In the genomic region with DNA sequence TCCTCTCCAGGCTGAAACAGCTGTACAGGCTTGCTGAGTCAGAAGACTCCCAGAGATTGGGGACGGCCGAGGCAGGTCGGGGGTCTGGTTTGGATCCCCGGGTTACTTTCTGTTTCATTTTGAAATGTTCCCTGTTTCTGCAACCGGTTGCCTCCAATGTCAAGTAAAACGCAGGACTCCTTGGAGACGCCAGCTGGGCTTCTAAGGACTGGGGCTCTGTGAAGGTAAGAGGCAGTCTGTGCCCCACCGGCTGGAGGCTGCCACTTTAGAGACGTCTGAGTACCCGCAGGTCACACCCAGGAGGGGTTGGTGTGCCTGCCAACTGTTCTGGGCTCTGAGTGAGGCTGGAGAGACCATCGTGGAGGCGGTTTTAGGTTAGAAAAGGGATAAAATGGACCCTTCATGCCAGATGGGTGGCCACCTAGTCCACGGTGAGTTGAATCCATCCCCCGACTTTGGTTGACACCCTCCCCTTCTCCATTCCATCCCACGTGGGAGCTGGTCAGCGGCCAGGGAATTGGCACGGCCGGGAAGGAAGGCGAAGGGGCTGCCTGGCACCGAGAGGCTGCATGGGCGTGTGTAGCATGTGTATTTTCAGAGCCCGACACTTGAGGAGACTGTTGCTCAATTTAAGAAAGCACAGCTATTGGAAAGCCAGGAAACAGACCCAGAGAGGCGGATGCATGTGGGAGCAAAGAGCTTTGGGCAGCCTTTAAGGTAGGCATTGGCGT, we compare ENCODE assay signal across 8 cellular contexts.
A peak's percentile ranks its signal among the peaks of the same experiment; 100 is the strongest.
DNase-seq lines count a peak whose midpoint lies in the region; ATAC-seq and TF ChIP-seq lines count a peak whose summit lies in the region.

No MANE protein-coding gene starts in this region.

- no peaks in the 10 kb centered on the region for H3K27me3 ChIP-seq in endocrine pancreas (ENCODE audit: control insufficient read depth, insufficient read depth, low read length)

- peak overlapping the region; percentile 70 for H3K4me3 Mint-ChIP-seq in Calu3 (ENCODE audit: low read depth, unreplicated experiment)
- peak overlapping the region; percentile 80 for H3K4me3 Mint-ChIP-seq in activated CD4-positive, alpha-beta memory T cell treated with anti-CD3 and anti-CD28 coated beads, Interleukin-2, amount 10 ng/mL, durations not matched to agents 7 days and 5 days
- H3K4me3 Mint-ChIP-seq in stimulated activated memory B cell treated with anti-CD40 and anti-IgM and Interleukin-4, amounts not matched to agents 10 μg/mL and 1 μg/mL and 100 μg/mL, for 72 hours, result peak overlapping the region; percentile 83

- no peak for TF ChIP-seq POLR2A in lower leg skin (IDR thresholded peaks at IDR 0.05)

- CTCF ChIA-PET in Calu3 (lab: Charles Lee), result interaction anchor here (0.5 to 0.6 kb wide), 3 partner anchors 13 to 204 kb away, joined by 3 to 4 read pairs (median 4); no protein-coding TSS in a partner anchor
- CTCF ChIA-PET in activated CD4-positive, alpha-beta memory T cell treated with anti-CD3 and anti-CD28 coated beads, Interleukin-2, amount 10 ng/mL, durations not matched to agents 7 days and 5 days (lab: Charles Lee), result interaction anchor here (0.9 to 1.3 kb wide), 2 partner anchors 18 to 617 kb away, joined by 3 read pairs; partner anchors contain the start of gene SIRT5

- H3K9ac ChIP-seq in endocrine pancreas (ENCODE audit: control insufficient read depth, insufficient read depth, low read length), result peak overlapping the region; percentile 80

- H3K36me3 ChIP-seq in endocrine pancreas (ENCODE audit: control insufficient read depth, insufficient read depth, low read length), result no peaks in the 10 kb centered on the region

- DNase-seq in Calu3 (peak; percentile 3), Kasumi-1 (lab: John Stamatoyannopoulos, UW) (peak; percentile 74 to 78), lower leg skin (ENCODE audit: low spot score in 2 of 2) (peak; percentile 37 to 88)
- peak; percentile 23 for DNase-seq in activated CD4-positive, alpha-beta memory T cell treated with anti-CD3 and anti-CD28 coated beads, Interleukin-2, amount 10 ng/mL, durations not matched to agents 7 days and 5 days

- peaks cover 57% of the 10 kb centered on the region for H3K27me3 Mint-ChIP-seq in Calu3 (ENCODE audit: unreplicated experiment)
- peaks cover 38% of the 10 kb centered on the region for H3K27me3 Mint-ChIP-seq in activated CD4-positive, alpha-beta memory T cell treated with anti-CD3 and anti-CD28 coated beads, Interleukin-2, amount 10 ng/mL, durations not matched to agents 7 days and 5 days
- peaks cover 46% of the 10 kb centered on the region for H3K27me3 Mint-ChIP-seq in stimulated activated memory B cell treated with anti-CD40 and anti-IgM and Interleukin-4, amounts not matched to agents 10 μg/mL and 1 μg/mL and 100 μg/mL, for 72 hours

- intact Hi-C loops in Calu3 (cut with micrococcal nuclease; ENCODE audit: unreplicated experiment), result no loop called here
- intact Hi-C loops in lower leg skin (cut with DNase I; ENCODE audit: low total_unique reads), result no loop called here

- H3K4me3 ChIP-seq in endocrine pancreas (ENCODE audit: control insufficient read depth, insufficient read depth, low read length), result peak overlapping the region; percentile 74
- H3K4me3 ChIP-seq in lower leg skin (ENCODE audit: low read depth, poor library complexity, severe bottlenecking), result peak overlapping the region; percentile 31

- ATAC-seq in stimulated activated memory B cell treated with anti-CD40 and anti-IgM and Interleukin-4, amounts not matched to agents 10 μg/mL and 1 μg/mL and 100 μg/mL, for 72 hours, result peak; percentile 72
- ATAC-seq in HG03378 (IDR thresholded peaks at IDR 0.05; ENCODE audit: unreplicated experiment) (no peak), GM18909 (IDR thresholded peaks at IDR 0.05; ENCODE audit: poor library complexity, unreplicated experiment) (no peak)

- no peaks in the 10 kb centered on the region for H3K9me3 ChIP-seq in endocrine pancreas (ENCODE audit: control insufficient read depth, low read length)

- peaks cover 13% of the 10 kb centered on the region for H3K4me1 Mint-ChIP-seq in Calu3 (ENCODE audit: low read depth, unreplicated experiment)
- peaks cover 25% of the 10 kb centered on the region for H3K4me1 Mint-ChIP-seq in activated CD4-positive, alpha-beta memory T cell treated with anti-CD3 and anti-CD28 coated beads, Interleukin-2, amount 10 ng/mL, durations not matched to agents 7 days and 5 days
- peaks cover 13% of the 10 kb centered on the region for H3K4me1 Mint-ChIP-seq in stimulated activated memory B cell treated with anti-CD40 and anti-IgM and Interleukin-4, amounts not matched to agents 10 μg/mL and 1 μg/mL and 100 μg/mL, for 72 hours

- 2% methylated on average over 24 of the region's 24 CpGs for WGBS in lower leg skin, 2 donors

- peak overlapping the region; percentile 39 for H3K27ac Mint-ChIP-seq in Calu3 (ENCODE audit: unreplicated experiment)
- H3K27ac Mint-ChIP-seq in activated CD4-positive, alpha-beta memory T cell treated with anti-CD3 and anti-CD28 coated beads, Interleukin-2, amount 10 ng/mL, durations not matched to agents 7 days and 5 days, result no peak overlapping the region
- peak overlapping the region; percentile 52 for H3K27ac Mint-ChIP-seq in stimulated activated memory B cell treated with anti-CD40 and anti-IgM and Interleukin-4, amounts not matched to agents 10 μg/mL and 1 μg/mL and 100 μg/mL, for 72 hours

- BruUV-seq in Calu3 (replicated peaks; lab: Mats Ljungman, UMichigan), result no TSS peak

- no peaks in the 10 kb centered on the region for H3K9me3 Mint-ChIP-seq in Calu3 (ENCODE audit: low read depth, unreplicated experiment)
- H3K9me3 Mint-ChIP-seq in activated CD4-positive, alpha-beta memory T cell treated with anti-CD3 and anti-CD28 coated beads, Interleukin-2, amount 10 ng/mL, durations not matched to agents 7 days and 5 days, result no peaks in the 10 kb centered on the region
- H3K9me3 Mint-ChIP-seq in stimulated activated memory B cell treated with anti-CD40 and anti-IgM and Interleukin-4, amounts not matched to agents 10 μg/mL and 1 μg/mL and 100 μg/mL, for 72 hours, result no peaks in the 10 kb centered on the region

- POLR2A ChIA-PET in activated CD4-positive, alpha-beta memory T cell treated with anti-CD3 and anti-CD28 coated beads, Interleukin-2, amount 10 ng/mL, durations not matched to agents 7 days and 5 days (lab: Charles Lee), result interaction anchor here (1.0 kb wide), 1 partner anchor 371 kb away, joined by 3 read pairs; the partner anchor contains the start of gene TBC1D7

- H3K4me1 ChIP-seq in endocrine pancreas (ENCODE audit: control insufficient read depth, insufficient read depth, low read length), result no peaks in the 10 kb centered on the region

- H3K36me3 Mint-ChIP-seq in Calu3 (ENCODE audit: insufficient read depth, unreplicated experiment), result peaks cover 8% of the 10 kb centered on the region
- H3K36me3 Mint-ChIP-seq in activated CD4-positive, alpha-beta memory T cell treated with anti-CD3 and anti-CD28 coated beads, Interleukin-2, amount 10 ng/mL, durations not matched to agents 7 days and 5 days (ENCODE audit: low read depth), result no peaks in the 10 kb centered on the region
- no peaks in the 10 kb centered on the region for H3K36me3 Mint-ChIP-seq in stimulated activated memory B cell treated with anti-CD40 and anti-IgM and Interleukin-4, amounts not matched to agents 10 μg/mL and 1 μg/mL and 100 μg/mL, for 72 hours

- TF ChIP-seq CTCF in Calu3 (IDR thresholded peaks at IDR 0.05; ENCODE audit: unreplicated experiment) (no peak), lower leg skin (IDR thresholded peaks at IDR 0.05) (no peak)

Comparison
In these comparisons a context has a peak if more than half of its experiments do, and no peak if none do; other contexts are left out.
1. DNase-seq: peak in every context shown above with its lines; median percentile 76 in Kasumi-1; 62 in lower leg skin; 23 in activated CD4-positive, alpha-beta memory T cell treated with anti-CD3 and anti-CD28 coated beads, Interleukin-2, amount 10 ng/mL, durations not matched to agents 7 days and 5 days; 3 in Calu3.